ENCODE assay signal across 22 cellular contexts in the genomic region with DNA sequence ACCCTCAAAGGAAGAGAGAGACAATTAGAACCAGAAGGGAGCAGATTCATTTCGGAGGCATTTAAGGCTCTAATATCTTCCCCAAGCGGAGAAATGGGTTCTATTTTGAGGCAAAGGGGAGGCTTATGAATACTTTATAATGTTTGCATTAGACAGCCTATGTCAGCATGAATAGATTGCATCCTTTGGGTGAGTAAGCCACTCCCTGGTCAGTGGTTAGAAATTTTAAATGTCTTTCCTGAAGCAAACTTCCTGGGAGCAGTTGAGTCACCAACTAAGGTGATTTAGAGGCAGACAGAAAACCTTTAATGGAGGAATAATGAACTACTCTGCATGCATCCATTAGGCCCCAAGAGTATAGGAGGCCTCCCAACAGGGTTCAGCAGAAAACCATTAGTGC.
DNase-seq lines count a peak whose midpoint lies in the region; ATAC-seq and TF ChIP-seq lines count a peak whose summit lies in the region.
"Had no signal": no experiment of that assay in that cellular context is flagged by ENCODE, and none has a peak within 500 bp of the region (broad histone marks: within the 10 kb centered on the region; RNA-seq: fewer than 3 reads in every experiment).

No MANE protein-coding gene starts in this region.

- no peaks in the 10 kb centered on the region for H3K36me3 ChIP-seq in BLaER1
- H3K36me3 ChIP-seq: sigmoid colon had no signal

- DNase-seq in NCI-H226, result peak; percentile 68
- DNase-seq in astrocyte of the hippocampus (ENCODE audit: low read depth, low spot score), result peak; percentile 22
- peak; percentile 82 for DNase-seq in kidney tubule cell (ENCODE audit: low spot score)
- DNase-seq in DMS153 treated with DMSO at 0.1 percent for 48 hours (lab: John Stamatoyannopoulos, UW; ENCODE audit: unreplicated experiment), result no peak
- no peak for DNase-seq in GM20000 (ENCODE audit: low spot score)
- DNase-seq in CD1c-positive myeloid dendritic cell (ENCODE audit: extremely low spot score), result no peak
- no peak for DNase-seq in T-cell
- DNase-seq: activated CD4-positive, alpha-beta T cell treated with anti-CD3 and anti-CD28 coated beads, Interleukin-2, amount 10 ng/mL, durations not matched to agents 7 days and 5 days; activated naive CD8-positive, alpha-beta T cell treated with anti-CD3 and anti-CD28 coated beads, Interleukin-2, amount 50 U/mL, for 24 hours; CD8-positive, alpha-beta T cell; Kasumi-1; left cardiac atrium; naive thymus-derived CD8-positive, alpha-beta T cell; NCI-H1105; NCI-H2081 treated with DMSO at 0.1 percent for 48 hours; NCI-H510A; sigmoid colon; testis had no signal

- no peaks in the 10 kb centered on the region for H3K4me1 Mint-ChIP-seq in T-cell
- H3K4me1 Mint-ChIP-seq: activated CD4-positive, alpha-beta T cell treated with anti-CD3 and anti-CD28 coated beads, Interleukin-2, amount 10 ng/mL, durations not matched to agents 7 days and 5 days; activated naive CD8-positive, alpha-beta T cell treated with anti-CD3 and anti-CD28 coated beads, Interleukin-2, amount 50 U/mL, for 24 hours; naive thymus-derived CD8-positive, alpha-beta T cell; stimulated activated effector memory CD8-positive, alpha-beta T cell treated with anti-CD3 and anti-CD28 coated beads, Interleukin-12 subunit alpha, Interleukin-12 subunit beta, amount 100 ng/mL, for 72 hours had no signal

- no peaks in the 10 kb centered on the region for H3K9me3 ChIP-seq in BLaER1
- H3K9me3 ChIP-seq: sigmoid colon, testis had no signal

- H4K20me1 ChIP-seq in BLaER1, result no peaks in the 10 kb centered on the region

- no peaks in the 10 kb centered on the region for H3K27me3 Mint-ChIP-seq in T-cell
- H3K27me3 Mint-ChIP-seq: activated CD4-positive, alpha-beta T cell treated with anti-CD3 and anti-CD28 coated beads, Interleukin-2, amount 10 ng/mL, durations not matched to agents 7 days and 5 days; activated naive CD8-positive, alpha-beta T cell treated with anti-CD3 and anti-CD28 coated beads, Interleukin-2, amount 50 U/mL, for 24 hours had no signal

- H3K4me3 ChIP-seq in BLaER1, result no peak overlapping the region
- H3K4me3 ChIP-seq: sigmoid colon, testis had no signal

- POLR2A ChIA-PET in T-cell (lab: Charles Lee), result no interaction called here

- no peak overlapping the region for H3K27ac Mint-ChIP-seq in T-cell
- H3K27ac Mint-ChIP-seq: activated CD4-positive, alpha-beta T cell treated with anti-CD3 and anti-CD28 coated beads, Interleukin-2, amount 10 ng/mL, durations not matched to agents 7 days and 5 days; activated naive CD8-positive, alpha-beta T cell treated with anti-CD3 and anti-CD28 coated beads, Interleukin-2, amount 50 U/mL, for 24 hours; activated T-helper 2 cell treated with anti-CD3 and anti-CD28 coated beads, Interferon-gamma antibody, Interleukin-2, Interleukin-4, amounts not matched to agents 10 μg/mL and 5 μg/mL and 100 μg/mL, durations not matched to agents 14 hours and 24 hours and 36 hours; CD8-positive, alpha-beta T cell; naive thymus-derived CD8-positive, alpha-beta T cell; stimulated activated effector memory CD8-positive, alpha-beta T cell treated with anti-CD3 and anti-CD28 coated beads, Interleukin-12 subunit alpha, Interleukin-12 subunit beta, amount 100 ng/mL, for 72 hours had no signal

- CTCF ChIA-PET in T-cell (lab: Charles Lee), result no interaction called here

- ATAC-seq in T-cell (replicated peaks in 1 of 4), result no peak
- ATAC-seq: activated naive CD8-positive, alpha-beta T cell treated with anti-CD3 and anti-CD28 coated beads, Interleukin-2, amount 50 U/mL, for 24 hours; CD8-positive, alpha-beta T cell; naive thymus-derived CD8-positive, alpha-beta T cell; Right ventricle myocardium inferior; stimulated activated effector memory CD8-positive, alpha-beta T cell treated with anti-CD3 and anti-CD28 coated beads, Interleukin-12 subunit alpha, Interleukin-12 subunit beta, amount 100 ng/mL, for 72 hours had no signal

- H3K27me3 ChIP-seq in BLaER1, result no peaks in the 10 kb centered on the region
- H3K27me3 ChIP-seq: sigmoid colon, testis had no signal

- H3K9me3 Mint-ChIP-seq in T-cell, result peaks cover 4 to 25% (median 5%) of the 10 kb centered on the region in 3 donors
- H3K9me3 Mint-ChIP-seq: CD8-positive, alpha-beta T cell had no signal

- H3K4me1 ChIP-seq in BLaER1, result peaks cover 11% of the 10 kb centered on the region
- H3K4me1 ChIP-seq: sigmoid colon, testis had no signal

- TF ChIP-seq CTCF in GM20000 (IDR thresholded peaks at IDR 0.05; ENCODE audit: extremely low read depth, missing control alignments), result no peak

- no peak overlapping the region for H3K9ac ChIP-seq in BLaER1

- H3K36me3 Mint-ChIP-seq in T-cell, result no peaks in the 10 kb centered on the region
- H3K36me3 Mint-ChIP-seq: CD8-positive, alpha-beta T cell; stimulated activated effector memory CD8-positive, alpha-beta T cell treated with anti-CD3 and anti-CD28 coated beads, Interleukin-12 subunit alpha, Interleukin-12 subunit beta, amount 100 ng/mL, for 72 hours had no signal

- H3K27ac ChIP-seq in BLaER1, result no peak overlapping the region
- H3K27ac ChIP-seq: sigmoid colon, testis had no signal

- peak overlapping the region; percentile 42; the same call in 1 of the 2 replicates for H3K4me2 ChIP-seq in BLaER1

- no peak overlapping the region for H3K4me3 Mint-ChIP-seq in T-cell
- H3K4me3 Mint-ChIP-seq: activated CD4-positive, alpha-beta T cell treated with anti-CD3 and anti-CD28 coated beads, Interleukin-2, amount 10 ng/mL, durations not matched to agents 7 days and 5 days; activated naive CD8-positive, alpha-beta T cell treated with anti-CD3 and anti-CD28 coated beads, Interleukin-2, amount 50 U/mL, for 24 hours; CD8-positive, alpha-beta T cell; stimulated activated effector memory CD8-positive, alpha-beta T cell treated with anti-CD3 and anti-CD28 coated beads, Interleukin-12 subunit alpha, Interleukin-12 subunit beta, amount 100 ng/mL, for 72 hours had no signal

Comparison
In these comparisons a context has a peak if more than half of its experiments do, and no peak if none do; other contexts are left out.
1. DNase-seq: peak in NCI-H226 (single experiment), astrocyte of the hippocampus (single experiment) and kidney tubule cell (single experiment); none in DMS153 treated with DMSO at 0.1 percent for 48 hours (single experiment), GM20000 (single experiment), CD1c-positive myeloid dendritic cell (single experiment) and T-cell (0 of 34).